ENCODE assay signal across 9 cellular contexts in the genomic region with DNA sequence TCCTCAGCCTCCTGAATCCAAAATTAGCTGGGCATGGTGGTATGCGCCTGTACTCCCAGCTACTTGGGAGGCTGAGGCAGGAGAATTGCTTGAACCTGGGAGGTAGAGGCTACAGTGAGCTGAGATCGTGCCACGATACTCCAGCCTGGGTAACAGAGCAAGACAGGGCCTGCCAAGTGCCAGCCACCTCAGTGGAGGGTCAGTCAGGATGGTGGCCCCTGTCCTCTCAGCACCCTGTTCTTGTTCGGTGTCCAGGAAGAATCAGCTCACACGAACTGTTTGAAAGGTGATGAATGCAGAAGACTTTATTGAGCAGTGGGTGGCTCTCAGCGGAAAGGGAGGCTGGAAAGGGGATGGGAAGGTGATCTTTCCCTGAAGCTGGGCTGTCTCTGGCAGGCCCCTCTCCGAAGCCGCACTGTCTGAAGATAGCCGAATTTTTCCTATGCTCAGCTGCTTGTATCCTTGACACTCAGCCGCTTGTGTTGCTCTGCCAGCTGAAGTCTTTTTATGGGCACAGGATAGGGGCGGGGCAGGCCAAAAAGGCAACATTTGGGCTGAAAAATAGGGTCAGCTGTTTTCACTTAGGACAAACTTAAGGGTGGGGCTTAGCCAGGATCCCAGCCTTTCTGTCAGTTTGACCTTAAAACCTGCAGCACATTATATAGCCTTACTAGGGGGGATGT. TPM values are rescaled to one million over a fixed set of nuclear protein-coding genes. Genes with fewer than 3 reads are reported as not detected.
A peak's percentile ranks its signal among the peaks of the same experiment; 100 is the strongest.
DNase-seq lines count a peak whose midpoint lies in the region; ATAC-seq and TF ChIP-seq lines count a peak whose summit lies in the region.
"Had no signal": no experiment of that assay in that cellular context is flagged by ENCODE, and none has a peak within 500 bp of the region (broad histone marks: within the 10 kb centered on the region; RNA-seq: fewer than 3 reads in every experiment).

No MANE protein-coding gene starts in this region.

- no peak for DNase-seq in Karpas-422
- DNase-seq in dorsolateral prefrontal cortex, result peak in 1 of 10 donors; percentile 21
- no peak for DNase-seq in mesenchymal stem cell
- DNase-seq in tibial artery, result peak; percentile 80 to 86
- no peak for DNase-seq in cerebellum (ENCODE audit: low spot score)
- no peak for DNase-seq in NCI-H524 (lab: John Stamatoyannopoulos, UW)
- DNase-seq: activated naive CD4-positive, alpha-beta T cell treated with anti-CD3 and anti-CD28 coated beads, Interleukin-2, amount 50 U/mL, for 16 hours; NCI-H2081 had no signal

- H2AK5ac ChIP-seq in mesenchymal stem cell (ENCODE audit: low read length, severe bottlenecking), result no peak overlapping the region

- no peak overlapping the region for H4K91ac ChIP-seq in mesenchymal stem cell (ENCODE audit: low read length)

- H4K20me1 ChIP-seq in Karpas-422 (ENCODE audit: insufficient read depth, low read depth, low read length), result no peaks in the 10 kb centered on the region

- H3K4me1 ChIP-seq in Karpas-422 (ENCODE audit: low read length) (peaks cover 48% of the 10 kb centered on the region), mesenchymal stem cell (ENCODE audit: control insufficient read depth, insufficient read depth, low read depth, low read length) (peaks cover 8% of the 10 kb centered on the region), tibial artery (peaks cover 0 to 27% (median 26%) of the 10 kb centered on the region in 4 donors)

- TF ChIP-seq CTCF in dorsolateral prefrontal cortex (IDR thresholded peaks at IDR 0.05 in 54 of 56, conservative IDR thresholded peaks at IDR 0.05 in 2 of 56; ENCODE audit: low read depth in 1 of 56, partially characterized antibody in 56 of 56) (no peak), tibial artery (IDR thresholded peaks at IDR 0.05) (no peak)

- H3K4me3 ChIP-seq in Karpas-422 (ENCODE audit: low read length), result no peak overlapping the region
- peak overlapping the region in 3 of 59 donors; percentile 0 to 9 (median 5) for H3K4me3 ChIP-seq in dorsolateral prefrontal cortex
- H3K4me3 ChIP-seq in mesenchymal stem cell (ENCODE audit: insufficient read depth in 1 of 2, low read depth in 1 of 2, low read length in 2 of 2), result peak overlapping the region in 1 of 2 experiments; percentile 66
- H3K4me3 ChIP-seq in tibial artery, result peak overlapping the region in 1 of 2 donors; percentile 14

- no peak overlapping the region for H2BK5ac ChIP-seq in mesenchymal stem cell (ENCODE audit: low read depth, low read length, poor library complexity, severe bottlenecking)

- H3K79me1 ChIP-seq in mesenchymal stem cell (replicated peaks; ENCODE audit: low read length, poor library complexity, severe bottlenecking), result no peaks in the 10 kb centered on the region

- no peak overlapping the region for H3K18ac ChIP-seq in mesenchymal stem cell (ENCODE audit: low read depth in 1 of 2, low read length in 2 of 2)

- H4K8ac ChIP-seq in mesenchymal stem cell (ENCODE audit: low read length), result no peak overlapping the region

- no peak overlapping the region for H3K14ac ChIP-seq in mesenchymal stem cell (ENCODE audit: low read length in 2 of 2)

- H3K9ac ChIP-seq in Karpas-422 (ENCODE audit: low read length) (no peak overlapping the region), mesenchymal stem cell (ENCODE audit: low read length) (peak overlapping the region; percentile 66)

- WGBS in mesenchymal stem cell, result 93% methylated on average over 11 of the region's 11 CpGs

- H3K4me2 ChIP-seq in Karpas-422 (ENCODE audit: low read depth, low read length, poor library complexity, severe bottlenecking) (no peak overlapping the region), mesenchymal stem cell (ENCODE audit: low read length, poor library complexity, severe bottlenecking) (no peak overlapping the region)

- H3K23ac ChIP-seq in mesenchymal stem cell (ENCODE audit: low read length in 2 of 2), result peak overlapping the region in 1 of 2 experiments; percentile 24

- H3K27ac ChIP-seq in Karpas-422 (ENCODE audit: low read length) (peak overlapping the region; percentile 28; the same call in 1 of the 2 replicates), dorsolateral prefrontal cortex (peak overlapping the region in 45 of 59 donors; percentile 1 to 72 (median 50)), mesenchymal stem cell (ENCODE audit: low read length, poor library complexity, severe bottlenecking) (no peak overlapping the region), tibial artery (peak overlapping the region; percentile 50 to 65)

- no peaks in the 10 kb centered on the region for H3K27me3 ChIP-seq in Karpas-422 (ENCODE audit: low read length)
- no peaks in the 10 kb centered on the region for H3K27me3 ChIP-seq in dorsolateral prefrontal cortex
- no peaks in the 10 kb centered on the region for H3K27me3 ChIP-seq in mesenchymal stem cell (ENCODE audit: control insufficient read depth in 1 of 2, insufficient read depth in 1 of 2, low read length in 2 of 2)
- H3K27me3 ChIP-seq in tibial artery, result no peaks in the 10 kb centered on the region

- H3K9me2 ChIP-seq in Karpas-422 (replicated peaks; ENCODE audit: insufficient read depth, low read length), result no peaks in the 10 kb centered on the region

- H3K79me2 ChIP-seq in Karpas-422 (ENCODE audit: low read length), result peaks cover 95% of the 10 kb centered on the region

- no peaks in the 10 kb centered on the region for H3K9me3 ChIP-seq in Karpas-422 (ENCODE audit: low read length)
- no peaks in the 10 kb centered on the region for H3K9me3 ChIP-seq in mesenchymal stem cell (ENCODE audit: control insufficient read depth, low read length)
- no peaks in the 10 kb centered on the region for H3K9me3 ChIP-seq in tibial artery

- ATAC-seq in HG02588 (IDR thresholded peaks at IDR 0.05; ENCODE audit: unreplicated experiment), result no peak

- no peak overlapping the region for H2BK15ac ChIP-seq in mesenchymal stem cell (ENCODE audit: low read depth, poor library complexity, severe bottlenecking)

- intact Hi-C loops in dorsolateral prefrontal cortex (cut with DNase I) (no loop called here), tibial artery (cut with DNase I; ENCODE audit: low total_unique reads) (loop anchor here (10.0 kb wide), 1 partner anchor 77 kb away; no protein-coding TSS in a partner anchor)

- H3K4ac ChIP-seq in mesenchymal stem cell (ENCODE audit: low read depth in 1 of 2, low read length in 2 of 2), result no peak overlapping the region

- no peak overlapping the region for H2BK120ac ChIP-seq in mesenchymal stem cell (ENCODE audit: low read depth, low read length)

- H3K36me3 ChIP-seq in Karpas-422 (ENCODE audit: insufficient read depth, low read length), result peaks cover 8% of the 10 kb centered on the region; the same call in 1 of the 2 replicates
- H3K36me3 ChIP-seq in mesenchymal stem cell (ENCODE audit: control insufficient read depth in 1 of 2, insufficient read depth in 2 of 2, low read depth in 1 of 2, low read length in 2 of 2), result peaks cover 4% of the 10 kb centered on the region in 2 experiments
- H3K36me3 ChIP-seq in tibial artery, result no peaks in the 10 kb centered on the region

- H2AFZ ChIP-seq in Karpas-422 (ENCODE audit: low read length), result no peak overlapping the region
- H2AFZ ChIP-seq in mesenchymal stem cell (ENCODE audit: low read depth, low read length), result no peak overlapping the region

- H2BK12ac ChIP-seq in mesenchymal stem cell (ENCODE audit: low read length in 2 of 2), result no peak overlapping the region

RNA-seq across cellular contexts. Expression of a gene that starts 50.9 kb away (rescaled TPM):
- 21.7 and 34.0 TPM in 2 replicates for total RNA-seq in Karpas-422 (2014; rRNA removed; shearing (Covaris generic); ENCODE audit: low replicate concordance)
- total RNA-seq in dorsolateral prefrontal cortex (10 to 100 TPM; 31.7 to 50.3 (median 42.2) TPM), cerebellum (27.2 TPM)
- 69.2 TPM for polyA plus RNA-seq in mesenchymal stem cell (2013, experiment 1 of 2)
- polyA plus RNA-seq in mesenchymal stem cell (2013, experiment 2 of 2), result 69.5 TPM

Comparison
In these comparisons a context has a peak if more than half of its experiments do, and no peak if none do; other contexts are left out.
1. DNase-seq: peak in tibial artery (2 of 2); none in Karpas-422 (single experiment), mesenchymal stem cell (single experiment), cerebellum (single experiment) and NCI-H524 (0 of 2).